In the genomic region with DNA sequence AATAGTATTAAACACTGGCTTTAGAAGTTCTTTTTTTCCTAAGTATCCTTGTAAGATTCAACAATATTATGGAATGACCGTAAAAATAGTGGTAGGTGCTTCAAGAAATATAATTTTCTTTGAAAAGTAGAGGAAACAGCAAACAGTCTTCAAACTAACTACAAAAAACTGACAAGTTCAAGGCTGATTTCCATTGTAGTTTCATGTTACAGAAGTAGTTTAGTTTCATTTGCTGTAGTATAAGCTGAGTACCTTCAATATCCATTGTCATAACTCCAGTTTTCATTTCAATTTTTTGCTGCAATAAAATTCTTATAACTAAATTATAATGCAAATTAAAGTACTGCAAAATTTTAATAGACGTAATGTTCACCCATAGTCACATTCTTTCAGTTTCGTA, we compare ENCODE assay signal across 22 cellular contexts.
"Had no signal": no experiment of that assay in that cellular context is flagged by ENCODE, and none has a peak within 500 bp of the region (broad histone marks: within the 10 kb centered on the region; RNA-seq: fewer than 3 reads in every experiment).

No MANE protein-coding gene starts in this region.

- H3K9me3 ChIP-seq: esophagus muscularis mucosa, gastrocnemius medialis, heart right ventricle, mucosa of descending colon, neutrophil, sigmoid colon, uterus had no signal

- H3K27ac ChIP-seq: epithelial cell of prostate, esophagus muscularis mucosa, heart right ventricle, neutrophil, sigmoid colon, skin epidermis, uterus had no signal

- H3K27me3 ChIP-seq: esophagus muscularis mucosa, gastrocnemius medialis, heart right ventricle, neutrophil, sigmoid colon, uterus had no signal

- H3K4me3 ChIP-seq: esophagus muscularis mucosa, gastrocnemius medialis, heart right ventricle, mucosa of descending colon, sigmoid colon, skin epidermis, uterus had no signal

- H3K36me3 ChIP-seq: esophagus muscularis mucosa, gastrocnemius medialis, neutrophil, sigmoid colon, uterus had no signal

- DNase-seq: effector memory CD8-positive, alpha-beta T cell; gastrocnemius medialis; heart right ventricle; hypothalamus; kidney glomerular epithelial cell; mammary epithelial cell; mucosa of descending colon; naive thymus-derived CD8-positive, alpha-beta T cell; posterior cingulate gyrus; sigmoid colon; stimulated activated CD4-positive, alpha-beta T cell treated with anti-CD3 and anti-CD28 coated beads, Interleukin-2, amount 100 ng/mL, for 24 hours; stimulated activated CD4-positive, alpha-beta T cell treated with anti-CD3 and anti-CD28 coated beads, Interleukin-4, amount 100 ng/mL, for 4 hours; stimulated activated naive CD4-positive, alpha-beta T cell treated with Interleukin-2 at 50 U/mL for 16 hours; uterus had no signal

- H3K27me3 Mint-ChIP-seq: dendritic cell treated with granulocyte-macrophage colony-stimulating factor and Interleukin-4, amounts not matched to agents 40 ng/mL and 50 ng/mL, for 4 days; effector memory CD8-positive, alpha-beta T cell; naive thymus-derived CD8-positive, alpha-beta T cell; type B pancreatic cell had no signal

- H3K4me3 Mint-ChIP-seq: dendritic cell treated with granulocyte-macrophage colony-stimulating factor and Interleukin-4, amounts not matched to agents 40 ng/mL and 50 ng/mL, for 4 days; effector memory CD8-positive, alpha-beta T cell; naive thymus-derived CD8-positive, alpha-beta T cell; type B pancreatic cell had no signal

- H3K36me3 Mint-ChIP-seq: type B pancreatic cell had no signal

- H3K27ac Mint-ChIP-seq: dendritic cell treated with granulocyte-macrophage colony-stimulating factor and Interleukin-4, amounts not matched to agents 40 ng/mL and 50 ng/mL, for 4 days; naive thymus-derived CD8-positive, alpha-beta T cell; type B pancreatic cell had no signal

- FAIRE-seq: islet of Langerhans had no signal

- ATAC-seq: effector memory CD8-positive, alpha-beta T cell; gastrocnemius medialis; heart right ventricle; left lobe of liver; mucosa of descending colon; naive thymus-derived CD8-positive, alpha-beta T cell had no signal

- H3K9me3 Mint-ChIP-seq: dendritic cell treated with granulocyte-macrophage colony-stimulating factor and Interleukin-4, amounts not matched to agents 40 ng/mL and 50 ng/mL, for 4 days; effector memory CD8-positive, alpha-beta T cell; type B pancreatic cell had no signal

- H3K4me1 ChIP-seq: uterus had no signal
